1 cellular context compared by ENCODE assay signal in the genomic region with DNA sequence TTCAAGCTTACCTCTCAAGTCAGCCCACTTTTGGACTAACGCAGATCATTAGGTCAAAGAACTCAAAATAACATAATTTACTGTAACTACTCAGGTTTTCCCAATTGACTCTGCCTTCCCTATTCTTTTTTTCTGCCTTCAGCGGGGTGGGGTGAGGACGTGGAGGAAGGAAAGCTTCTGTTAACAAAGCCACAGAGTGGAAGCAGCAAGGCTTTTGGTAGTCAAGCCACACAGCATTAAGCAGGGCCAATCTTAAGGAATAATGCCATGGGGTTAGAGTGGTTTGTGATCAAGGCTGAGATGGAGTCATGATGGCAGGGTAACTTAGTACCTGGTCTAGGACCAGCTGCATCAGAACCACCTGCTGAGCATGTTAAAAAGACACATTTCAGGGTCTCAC.
TF ChIP-seq lines count a peak whose summit lies in the region.

No MANE protein-coding gene starts in this region.

TF ChIP-seq in H1, 55 proteins besides CTCF, POLR2A, EP300 and RAD21:
- TF ChIP-seq SP2 (IDR thresholded peaks at IDR 0.05; ENCODE audit: low read length) (no peak), TEAD4 (IDR thresholded peaks at IDR 0.05; ENCODE audit: low read depth, low read length) (no peak), CTBP2 (IDR thresholded peaks at IDR 0.05; ENCODE audit: borderline replicate concordance, insufficient read depth, insufficient read length, low read length) (no peak)
